In genomic region chr6:83450015-83450414, GRCh38 we compare ENCODE assay signal across 1 cellular context. TPM values are rescaled to one million over a fixed set of nuclear protein-coding genes. Genes with fewer than 3 reads are reported as not detected.
"Had no signal": no experiment of that assay in that cellular context is flagged by ENCODE, and none has a peak within 500 bp of the region (broad histone marks: within the 10 kb centered on the region; RNA-seq: fewer than 3 reads in every experiment).

No MANE protein-coding gene starts in this region.

RNA-seq across cellular contexts. Expression of gene ME1, which starts 19.2 kb away (rescaled TPM):
- polyA plus RNA-seq: naive thymus-derived CD4-positive, alpha-beta T cell had no signal
